28 cellular contexts compared by ENCODE assay signal in genomic region chr6:104349191-104349590, GRCh38.
"Had no signal": no experiment of that assay in that cellular context is flagged by ENCODE, and none has a peak within 500 bp of the region (broad histone marks: within the 10 kb centered on the region; RNA-seq: fewer than 3 reads in every experiment).

No MANE protein-coding gene starts in this region.

- H3K4me3 Mint-ChIP-seq: activated CD4-positive, alpha-beta T cell treated with anti-CD3 and anti-CD28 coated beads, Interleukin-2, amount 10 ng/mL, durations not matched to agents 7 days and 5 days; activated CD8-positive, alpha-beta T cell treated with anti-CD3 and anti-CD28 coated beads for 36 hours; activated naive CD8-positive, alpha-beta T cell; activated T-cell treated with anti-CD3 and anti-CD28 coated beads, Interleukin-2, amount 50 U/mL, for 4 hours; activated T-helper 17 cell treated with anti-CD3 and anti-CD28 coated beads, Interleukin-2, amount 50 U/mL, for 72 hours; central memory CD8-positive, alpha-beta T cell; dendritic cell treated with granulocyte-macrophage colony-stimulating factor and Interleukin-4, amounts not matched to agents 40 ng/mL and 50 ng/mL, for 4 days; effector memory CD8-positive, alpha-beta T cell; WTC11 had no signal

- H3K36me3 Mint-ChIP-seq: activated naive CD8-positive, alpha-beta T cell had no signal

- H3K4me1 Mint-ChIP-seq: activated CD4-positive, alpha-beta T cell treated with anti-CD3 and anti-CD28 coated beads, Interleukin-2, amount 10 ng/mL, durations not matched to agents 7 days and 5 days; activated T-helper 17 cell treated with anti-CD3 and anti-CD28 coated beads, Interleukin-2, amount 50 U/mL, for 72 hours; central memory CD8-positive, alpha-beta T cell had no signal

- H3K27ac Mint-ChIP-seq: activated CD4-positive, alpha-beta T cell treated with anti-CD3 and anti-CD28 coated beads, Interleukin-2, amount 10 ng/mL, durations not matched to agents 7 days and 5 days; activated CD8-positive, alpha-beta T cell treated with anti-CD3 and anti-CD28 coated beads for 36 hours; activated naive CD8-positive, alpha-beta T cell; activated T-helper 17 cell treated with anti-CD3 and anti-CD28 coated beads, Interleukin-2, amount 50 U/mL, for 72 hours; dendritic cell treated with granulocyte-macrophage colony-stimulating factor and Interleukin-4, amounts not matched to agents 40 ng/mL and 50 ng/mL, for 4 days; effector memory CD8-positive, alpha-beta T cell; WTC11 had no signal

- DNase-seq: activated CD4-positive, alpha-beta T cell treated with anti-CD3 and anti-CD28 coated beads for 1 hour; activated CD4-positive, alpha-beta T cell treated with anti-CD3 and anti-CD28 coated beads for 4 hours; activated CD4-positive, alpha-beta T cell treated with anti-CD3 and anti-CD28 coated beads, Interleukin-2, amount 10 ng/mL, durations not matched to agents 7 days and 5 days; activated CD4-positive, alpha-beta T cell treated with anti-CD3 and anti-CD28 coated beads, Interleukin-2, amount 50 U/mL, for 4 hours; activated CD8-positive, alpha-beta memory T cell treated with anti-CD3 and anti-CD28 coated beads for 24 hours; activated CD8-positive, alpha-beta T cell treated with anti-CD3 and anti-CD28 coated beads for 36 hours; activated effector memory CD4-positive, alpha-beta T cell treated with Interleukin-2 at 50 U/mL for 16 hours; activated gamma-delta T cell treated with Interleukin-2 at 50 U/mL for 16 hours; activated naive CD4-positive, alpha-beta T cell treated with anti-CD3 and anti-CD28 coated beads, Interleukin-2, amount 50 U/mL, for 16 hours; activated naive CD4-positive, alpha-beta T cell treated with Interleukin-2 at 50 U/mL for 16 hours; activated T-cell treated with anti-CD3 and anti-CD28 coated beads, Interleukin-2, amount 50 U/mL, for 4 hours; amniotic stem cell; anterior cingulate cortex; brain microvascular endothelial cell; effector CD4-positive, alpha-beta T cell; effector memory CD8-positive, alpha-beta T cell; esophagus squamous epithelium; heart left ventricle; hypothalamus; T-helper 2 cell had no signal

- H3K4me1 ChIP-seq: esophagus squamous epithelium, heart left ventricle had no signal

- H3K27ac ChIP-seq: brain microvascular endothelial cell, coronary artery, epithelial cell of prostate, esophagus squamous epithelium, heart left ventricle, VCaP had no signal

- H3K27me3 Mint-ChIP-seq: activated CD4-positive, alpha-beta T cell treated with anti-CD3 and anti-CD28 coated beads, Interleukin-2, amount 10 ng/mL, durations not matched to agents 7 days and 5 days; activated CD8-positive, alpha-beta T cell treated with anti-CD3 and anti-CD28 coated beads for 36 hours; activated T-helper 17 cell treated with anti-CD3 and anti-CD28 coated beads, Interleukin-2, amount 50 U/mL, for 72 hours; central memory CD8-positive, alpha-beta T cell; dendritic cell treated with granulocyte-macrophage colony-stimulating factor and Interleukin-4, amounts not matched to agents 40 ng/mL and 50 ng/mL, for 4 days; effector memory CD8-positive, alpha-beta T cell had no signal

- H3K27me3 ChIP-seq: brain microvascular endothelial cell, esophagus squamous epithelium, heart left ventricle had no signal
